In genomic region chr14:100654814-100655795, GRCh38 we compare ENCODE assay signal across 8 cellular contexts.
DNase-seq lines count a peak whose midpoint lies in the region; ATAC-seq and TF ChIP-seq lines count a peak whose summit lies in the region.

No MANE protein-coding gene starts in this region.

- no peak overlapping the region for H3K27ac Mint-ChIP-seq in Caco-2 (ENCODE audit: unreplicated experiment)
- H3K27ac Mint-ChIP-seq in chondrocyte (ENCODE audit: unreplicated experiment): no peak overlapping the region

- no peaks in the 10 kb centered on the region for H3K79me1 ChIP-seq in mesendoderm (ENCODE audit: low read length)

- H3K36me3 Mint-ChIP-seq in Caco-2 (ENCODE audit: insufficient read depth, unreplicated experiment) (peaks cover 5% of the 10 kb centered on the region), chondrocyte (ENCODE audit: low read depth) (no peaks in the 10 kb centered on the region)

- no peak overlapping the region for H3K27ac ChIP-seq in mesendoderm (ENCODE audit: low read depth, low read length)
- no peak overlapping the region for H3K27ac ChIP-seq in uterus

- DNase-seq in Caco-2 (peak in 1 of 2 experiments; percentile 59), UCSD-AML1 (lab: John Stamatoyannopoulos, UW; ENCODE audit: unreplicated experiment) (peak; percentile 44), chondrocyte (ENCODE audit: low spot score) (no peak), mesendoderm (peak; percentile 37), uterus (no peak), epidermal melanocyte (ENCODE audit: insufficient read length, low spot score) (no peak)

- CTCF ChIA-PET in Caco-2 (lab: Charles Lee): interaction anchor here (0.9 to 1.4 kb wide), 2 partner anchors 9 to 245 kb away, joined by 4 to 5 read pairs; no protein-coding TSS in a partner anchor

- H3K18ac ChIP-seq in mesendoderm (ENCODE audit: low read length): no peak overlapping the region

- no CpG with 5 or more reads among the region's 43 CpGs for whole genome bisulfite sequencing in mesendoderm (ENCODE audit: extremely low coverage, insufficient coverage, low lambda C conversion rate)

- H3K4me3 Mint-ChIP-seq in Caco-2 (ENCODE audit: unreplicated experiment): no peak overlapping the region
- H3K4me3 Mint-ChIP-seq in chondrocyte (ENCODE audit: unreplicated experiment): no peak overlapping the region

- H2BK5ac ChIP-seq in mesendoderm (ENCODE audit: low read length): no peak overlapping the region

- no peak overlapping the region for H3K23ac ChIP-seq in mesendoderm (ENCODE audit: low read length)

- no peak overlapping the region for H3K9ac ChIP-seq in mesendoderm (ENCODE audit: low read length)

- intact Hi-C loops in Caco-2 (cut with micrococcal nuclease; ENCODE audit: unreplicated experiment): no loop called here
- intact Hi-C loops in uterus (cut with DNase I; ENCODE audit: low total_unique reads): loop anchor here (10.0 kb wide), 1 partner anchor 210 kb away; no protein-coding TSS in a partner anchor

- H3K9me3 ChIP-seq in Caco-2: no peaks in the 10 kb centered on the region
- H3K9me3 ChIP-seq in uterus: no peaks in the 10 kb centered on the region

- BruUV-seq in Caco-2 (replicated peaks; lab: Mats Ljungman, UMichigan): no TSS peak

- no peak overlapping the region for H3K4ac ChIP-seq in mesendoderm (ENCODE audit: low read depth, low read length)

- no peaks in the 10 kb centered on the region for H3K79me2 ChIP-seq in mesendoderm (ENCODE audit: control insufficient read depth, insufficient read depth, low read length)

- H3K36me3 ChIP-seq in Caco-2 (ENCODE audit: control insufficient read depth, insufficient read depth, low read length) (no peaks in the 10 kb centered on the region), mesendoderm (ENCODE audit: control insufficient read depth, insufficient read depth, low read length) (no peaks in the 10 kb centered on the region), uterus (no peaks in the 10 kb centered on the region)

- POLR2A ChIA-PET in Caco-2 (lab: Charles Lee): no interaction called here

- H4K5ac ChIP-seq in mesendoderm (ENCODE audit: low read length): no peak overlapping the region

- H2AK5ac ChIP-seq in mesendoderm (ENCODE audit: low read length): no peak overlapping the region

- H2BK15ac ChIP-seq in mesendoderm (replicated peaks; ENCODE audit: low read depth): no peak overlapping the region

- H3K4me1 Mint-ChIP-seq in Caco-2 (ENCODE audit: low read depth, unreplicated experiment): no peaks in the 10 kb centered on the region
- peaks cover 3% of the 10 kb centered on the region for H3K4me1 Mint-ChIP-seq in chondrocyte (ENCODE audit: low read depth)

- H3K9me3 Mint-ChIP-seq in Caco-2 (ENCODE audit: unreplicated experiment) (no peaks in the 10 kb centered on the region), chondrocyte (ENCODE audit: low read depth) (no peaks in the 10 kb centered on the region)

- H3K4me3 ChIP-seq in Caco-2 (ENCODE audit: low read depth, low read length): no peak overlapping the region
- no peak overlapping the region for H3K4me3 ChIP-seq in mesendoderm (ENCODE audit: low read length)
- H3K4me3 ChIP-seq in uterus: no peak overlapping the region

- TF ChIP-seq CTCF in Caco-2 (IDR thresholded peaks at IDR 0.05; ENCODE audit: insufficient read depth in 1 of 2, low read depth in 1 of 2, low read length in 1 of 2, severe bottlenecking in 1 of 2, unreplicated experiment in 1 of 2): peak; percentile 62 to 79
- peak; percentile 83 for TF ChIP-seq CTCF in chondrocyte (IDR thresholded peaks at IDR 0.05)
- peak; percentile 19 to 63 (median 54) for TF ChIP-seq CTCF in uterus (IDR thresholded peaks at IDR 0.05)

- peaks cover 3% of the 10 kb centered on the region for H3K27me3 Mint-ChIP-seq in Caco-2 (ENCODE audit: insufficient read depth, unreplicated experiment)
- H3K27me3 Mint-ChIP-seq in chondrocyte (ENCODE audit: low read depth): peaks cover 12% of the 10 kb centered on the region

- no peak overlapping the region for H3K56ac ChIP-seq in mesendoderm (ENCODE audit: low read length)

- H3K4me1 ChIP-seq in Caco-2: no peaks in the 10 kb centered on the region
- no peaks in the 10 kb centered on the region for H3K4me1 ChIP-seq in mesendoderm (ENCODE audit: control insufficient read depth, low read depth, low read length)
- H3K4me1 ChIP-seq in uterus: no peaks in the 10 kb centered on the region

- H3K27me3 ChIP-seq in Caco-2 (replicated peaks; ENCODE audit: control insufficient read depth, insufficient read depth, low read length) (no peaks in the 10 kb centered on the region), mesendoderm (ENCODE audit: insufficient read depth, low read length, poor library complexity) (no peaks in the 10 kb centered on the region), uterus (peaks cover 0 to 8% of the 10 kb centered on the region in 2 donors)

- no peak overlapping the region for H3K4me2 ChIP-seq in mesendoderm (ENCODE audit: low read length)

- no peak overlapping the region for H4K8ac ChIP-seq in mesendoderm (ENCODE audit: low read depth, low read length)

- no peak for TF ChIP-seq POLR2A in uterus (IDR thresholded peaks at IDR 0.05)

- ATAC-seq in HG03565 (IDR thresholded peaks at IDR 0.05; ENCODE audit: unreplicated experiment): peak; percentile 60
- ATAC-seq in HG02840 (IDR thresholded peaks at IDR 0.05; ENCODE audit: low FRiP score, unreplicated experiment): no peak

- H2BK120ac ChIP-seq in mesendoderm (ENCODE audit: low read depth, low read length): no peak overlapping the region

Comparison
In these comparisons a context has a peak if more than half of its experiments do, and no peak if none do; other contexts are left out.
1. DNase-seq: peak in UCSD-AML1 (single experiment) and mesendoderm (single experiment); none in chondrocyte (single experiment), uterus (0 of 2) and epidermal melanocyte (single experiment).
2. Peak in every context shown above with its lines, with median percentiles within 50 percentile points of each other: CTCF ChIP-seq.